In the genomic region with DNA sequence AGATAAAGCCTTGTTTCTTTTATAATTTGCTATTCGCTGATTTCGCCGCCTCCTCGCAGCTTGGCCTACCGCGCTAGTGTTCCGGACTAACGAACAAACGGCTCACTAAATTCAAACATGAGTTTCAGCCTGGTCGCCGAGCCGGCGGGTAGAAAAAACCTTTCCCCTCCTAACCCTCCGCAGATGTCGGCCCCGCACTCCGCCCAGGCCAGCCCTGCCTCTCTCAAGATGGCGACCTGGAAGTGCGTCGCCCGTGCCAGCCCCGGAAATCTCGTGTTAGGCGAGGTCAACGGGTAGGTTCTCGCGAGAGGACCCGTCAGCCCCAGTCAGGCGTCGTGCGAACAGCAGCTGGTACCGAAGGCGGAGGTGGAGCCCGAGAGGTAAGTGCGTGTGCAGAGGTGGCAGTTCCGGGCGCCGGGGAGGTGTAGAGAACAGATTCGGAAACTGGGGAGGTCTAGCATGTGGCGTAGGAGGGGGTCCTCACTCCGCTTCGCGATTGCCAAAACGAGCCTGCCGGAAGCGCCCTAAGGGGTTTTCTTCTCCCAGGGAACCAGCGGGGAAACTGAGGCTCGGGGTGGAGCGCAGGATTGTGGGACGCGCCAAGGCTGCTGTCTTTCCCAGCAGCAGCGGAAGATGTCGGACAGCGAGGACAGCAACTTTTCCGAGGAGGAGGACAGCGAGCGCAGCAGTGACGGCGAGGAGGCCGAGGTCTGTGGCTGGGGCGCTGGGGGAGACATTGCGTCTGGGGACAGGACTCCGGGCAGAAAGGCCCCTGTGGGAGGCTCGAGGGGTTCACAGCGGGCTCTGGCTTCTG, we compare ENCODE assay signal across 8 cellular contexts. TPM values are rescaled to one million over a fixed set of nuclear protein-coding genes. Genes with fewer than 3 reads are reported as not detected.
DNase-seq lines count a peak whose midpoint lies in the region; ATAC-seq and FAIRE-seq lines count a peak whose summit lies in the region.

A gene (plus strand): TSS at position 325 of the 814 bp plus-strand sequence. CDS start 309 bp downstream, at position 634.

- peak within 1 kb of the TSS; percentile 33 for H4K5ac ChIP-seq in mesendoderm (ENCODE audit: low read length)

- H3K9me3 ChIP-seq in endocrine pancreas (ENCODE audit: control insufficient read depth, low read length), result no peaks in the 10 kb centered on the region

- H3K23ac ChIP-seq in mesendoderm (ENCODE audit: low read length), result peak within 1 kb of the TSS; percentile 94

- no peak within 1 kb of the TSS for H4K8ac ChIP-seq in mesendoderm (ENCODE audit: low read depth, low read length)

- no peaks in the 10 kb centered on the region for H3K27me3 ChIP-seq in endocrine pancreas (ENCODE audit: control insufficient read depth, insufficient read depth, low read length)
- H3K27me3 ChIP-seq in mesendoderm (ENCODE audit: insufficient read depth, low read length, poor library complexity), result no peaks in the 10 kb centered on the region

- H3K79me2 ChIP-seq in mesendoderm (ENCODE audit: control insufficient read depth, insufficient read depth, low read length), result peaks cover 51% of the 10 kb centered on the region

- H3K4me1 ChIP-seq in endocrine pancreas (ENCODE audit: control insufficient read depth, insufficient read depth, low read length) (peaks cover 3% of the 10 kb centered on the region), mesendoderm (ENCODE audit: control insufficient read depth, low read depth, low read length) (peaks cover 2% of the 10 kb centered on the region)

- peak; percentile 62 for ATAC-seq in GM21367 (IDR thresholded peaks at IDR 0.05; ENCODE audit: unreplicated experiment)

- H2AK5ac ChIP-seq in mesendoderm (ENCODE audit: low read length), result peak within 1 kb of the TSS; percentile 72

- H3K4me2 ChIP-seq in mesendoderm (ENCODE audit: low read length), result peak within 1 kb of the TSS; percentile 87

- peak; percentile 79 for FAIRE-seq in HTR-8/SVneo (lab: Jason Lieb, UNC)

- peak within 1 kb of the TSS; percentile 99 for H3K9ac ChIP-seq in endocrine pancreas (ENCODE audit: control insufficient read depth, insufficient read depth, low read length)
- peak within 1 kb of the TSS; percentile 99 for H3K9ac ChIP-seq in mesendoderm (ENCODE audit: low read length)

- H2BK15ac ChIP-seq in mesendoderm (replicated peaks; ENCODE audit: low read depth), result no peak within 1 kb of the TSS

- H3K4me3 ChIP-seq in endocrine pancreas (ENCODE audit: control insufficient read depth, insufficient read depth, low read length), result peak within 1 kb of the TSS; percentile 90
- H3K4me3 ChIP-seq in mesendoderm (ENCODE audit: low read length), result peak within 1 kb of the TSS; percentile 98

- peak within 1 kb of the TSS; percentile 99 for H3K56ac ChIP-seq in mesendoderm (ENCODE audit: low read length)

- H3K18ac ChIP-seq in mesendoderm (ENCODE audit: low read length), result peak within 1 kb of the TSS; percentile 40

- H3K4ac ChIP-seq in mesendoderm (ENCODE audit: low read depth, low read length), result peak within 1 kb of the TSS; percentile 90

- peak within 1 kb of the TSS; percentile 56 for H2BK5ac ChIP-seq in mesendoderm (ENCODE audit: low read length)

- DNase-seq in COLO668 (lab: John Stamatoyannopoulos, UW; ENCODE audit: unreplicated experiment) (peak; percentile 98), HTR-8/SVneo (ENCODE audit: insufficient read length, low spot score) (peak; percentile 99), NOMO-1 treated with dmso at 0.1 percent for 144 hours (lab: John Stamatoyannopoulos, UW; ENCODE audit: unreplicated experiment) (peak; percentile 96), mesendoderm (peak; percentile 99)
- peak; percentile 87 to 93 (median 87) for DNase-seq in activated CD8-positive, alpha-beta memory T cell treated with anti-CD3 and anti-CD28 coated beads for 48 hours (ENCODE audit: low read depth in 2 of 3, low spot score in 2 of 3)
- peak; percentile 92 for DNase-seq in stimulated activated CD8-positive, alpha-beta memory T cell treated with anti-CD3 and anti-CD28 coated beads, Interleukin-15, amount 100 ng/mL, for 1 hour (ENCODE audit: low read depth)

- H2BK120ac ChIP-seq in mesendoderm (ENCODE audit: low read depth, low read length), result no peak within 1 kb of the TSS

- H3K36me3 ChIP-seq in endocrine pancreas (ENCODE audit: control insufficient read depth, insufficient read depth, low read length), result no peaks in the 10 kb centered on the region
- no peaks in the 10 kb centered on the region for H3K36me3 ChIP-seq in mesendoderm (ENCODE audit: control insufficient read depth, insufficient read depth, low read length)

- no CpG with 5 or more reads among the region's 65 CpGs for WGBS in mesendoderm (ENCODE audit: extremely low coverage, insufficient coverage, low lambda C conversion rate)

- peaks cover 17% of the 10 kb centered on the region for H3K79me1 ChIP-seq in mesendoderm (ENCODE audit: low read length)

- peak within 1 kb of the TSS; percentile 54 for H3K27ac ChIP-seq in mesendoderm (ENCODE audit: low read depth, low read length)

RNA-seq across cellular contexts. Expression of the gene that starts here (rescaled TPM):
- 89.8 TPM for polyA plus RNA-seq in mesendoderm (2013, experiment 1 of 2)
- polyA plus RNA-seq in mesendoderm (2013, experiment 2 of 2), result 88.7 TPM

Comparison
In these comparisons a context has a peak if more than half of its experiments do, and no peak if none do; other contexts are left out.
1. Peak in every context shown above with its lines: DNase-seq, ATAC-seq, H3K4me3 ChIP-seq and H3K27ac ChIP-seq.